ENCODE assay signal across 1 cellular context in genomic region chr10:28387141-28387540, GRCh38.
TF ChIP-seq lines count a peak whose summit lies in the region.

No MANE protein-coding gene starts in this region.

TF ChIP-seq in H1, 55 proteins besides CTCF, POLR2A, EP300 and RAD21:
- TF ChIP-seq TAF7 (optimal IDR thresholded peaks at IDR 0.05; ENCODE audit: borderline replicate concordance, low read depth, low read length): no peak
- TF ChIP-seq EZH2 (IDR thresholded peaks at IDR 0.05; ENCODE audit: low read depth, low read length, severe bottlenecking): no peak
- no peak for TF ChIP-seq SIRT6 (IDR thresholded peaks at IDR 0.05; ENCODE audit: low read length)
- TF ChIP-seq SAP30 (IDR thresholded peaks at IDR 0.05; ENCODE audit: insufficient read depth, insufficient replicate concordance, low read length): no peak
- no peak for TF ChIP-seq SP2 (IDR thresholded peaks at IDR 0.05; ENCODE audit: low read length)
- no peak for TF ChIP-seq ASH2L (IDR thresholded peaks at IDR 0.05; ENCODE audit: low read length)
- TF ChIP-seq CBX8 (IDR thresholded peaks at IDR 0.05; ENCODE audit: borderline replicate concordance, low read depth, low read length): no peak
- no peak for TF ChIP-seq EGR1 (IDR thresholded peaks at IDR 0.05; ENCODE audit: borderline replicate concordance, low read depth, low read length)
- no peak for TF ChIP-seq TBP (IDR thresholded peaks at IDR 0.05; ENCODE audit: low read depth, low read length)
- no peak for TF ChIP-seq ATF2 (IDR thresholded peaks at IDR 0.05; ENCODE audit: low read length)
- no peak for TF ChIP-seq HDAC6 (IDR thresholded peaks at IDR 0.05; ENCODE audit: low read depth, low read length)
- TF ChIP-seq E2F6 (IDR thresholded peaks at IDR 0.05): no peak
- TF ChIP-seq POU5F1 (IDR thresholded peaks at IDR 0.05; ENCODE audit: low read depth, low read length): no peak
- no peak for TF ChIP-seq MAFK (IDR thresholded peaks at IDR 0.05; ENCODE audit: low read depth, low read length)
